ENCODE assay signal across 34 cellular contexts in the genomic region with DNA sequence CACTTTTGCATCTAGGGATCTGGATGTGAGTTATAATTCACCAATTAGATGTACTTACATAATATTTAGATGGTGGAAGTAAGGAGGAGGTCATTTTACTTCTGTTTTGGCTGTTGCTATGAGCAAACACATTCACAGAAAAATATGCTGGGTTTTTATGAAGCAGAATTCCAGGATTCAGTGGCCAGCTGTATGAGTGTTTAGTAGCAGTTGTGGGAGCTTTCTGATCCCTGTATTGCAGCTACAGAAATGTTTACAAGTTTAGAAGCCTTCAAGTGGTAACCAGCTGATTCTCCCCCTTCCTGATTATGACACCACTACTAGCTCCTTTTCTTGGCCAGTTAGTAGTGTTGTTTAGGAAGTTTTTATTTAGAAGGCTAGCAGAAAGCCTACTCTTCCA.
DNase-seq lines count a peak whose midpoint lies in the region; ATAC-seq and TF ChIP-seq lines count a peak whose summit lies in the region.
"Had no signal": no experiment of that assay in that cellular context is flagged by ENCODE, and none has a peak within 500 bp of the region (broad histone marks: within the 10 kb centered on the region; RNA-seq: fewer than 3 reads in every experiment).

No MANE protein-coding gene starts in this region.

- ATAC-seq in GM21576 (IDR thresholded peaks at IDR 0.05; ENCODE audit: unreplicated experiment) = no peak
- ATAC-seq in HG02885 (IDR thresholded peaks at IDR 0.05; ENCODE audit: poor library complexity, unreplicated experiment) = no peak
- ATAC-seq: activated naive CD4-positive, alpha-beta T cell treated with anti-CD3 and anti-CD28 coated beads, Interleukin-2, amount 50 U/mL, for 72 hours; effector memory CD8-positive, alpha-beta T cell; K562; lower lobe of right lung; SK-N-SH treated with all-trans-retinoic acid at 6 μM for 48 hours; stimulated activated naive CD8-positive, alpha-beta T cell treated with anti-CD3 and anti-CD28 coated beads, Interleukin-15, amount 100 ng/mL, for 72 hours had no signal

- no peak overlapping the region for H4K12ac ChIP-seq in trophoblast cell (ENCODE audit: low read depth, low read length)

- no peaks in the 10 kb centered on the region for H3K27me3 Mint-ChIP-seq in HFFc6 (ENCODE audit: insufficient read depth)
- H3K27me3 Mint-ChIP-seq: activated B cell treated with CpG ODN at 0.5 μM for 24 hours; activated CD4-positive, alpha-beta T cell treated with anti-CD3 and anti-CD28 coated beads, Interleukin-2, amount 10 ng/mL, durations not matched to agents 7 days and 5 days; effector memory CD8-positive, alpha-beta T cell; stimulated activated naive CD8-positive, alpha-beta T cell treated with anti-CD3 and anti-CD28 coated beads, Interleukin-15, amount 100 ng/mL, for 72 hours had no signal

- no peaks in the 10 kb centered on the region for H3K9me3 Mint-ChIP-seq in HFFc6
- H3K9me3 Mint-ChIP-seq: activated B cell treated with CpG ODN at 0.5 μM for 24 hours had no signal

- no peak overlapping the region for H4K91ac ChIP-seq in trophoblast cell (ENCODE audit: low read depth, low read length)

- peaks cover 11% of the 10 kb centered on the region for H3K4me1 Mint-ChIP-seq in HFFc6 (ENCODE audit: low read depth)
- H3K4me1 Mint-ChIP-seq: activated B cell treated with CpG ODN at 0.5 μM for 24 hours; activated CD4-positive, alpha-beta T cell treated with anti-CD3 and anti-CD28 coated beads, Interleukin-2, amount 10 ng/mL, durations not matched to agents 7 days and 5 days; stimulated activated naive CD8-positive, alpha-beta T cell treated with anti-CD3 and anti-CD28 coated beads, Interleukin-15, amount 100 ng/mL, for 72 hours had no signal

- no peaks in the 10 kb centered on the region for H3K27me3 ChIP-seq in fibroblast of lung (ENCODE audit: control insufficient read depth, insufficient read depth, low read length)
- H3K27me3 ChIP-seq in trophoblast cell (ENCODE audit: insufficient read depth, low read length) = no peaks in the 10 kb centered on the region
- H3K27me3 ChIP-seq: cardiac muscle cell, heart right ventricle, spleen had no signal

- H2BK5ac ChIP-seq in trophoblast cell (ENCODE audit: low read depth, low read length, poor library complexity) = no peak overlapping the region

- H4K20me1 ChIP-seq in fibroblast of lung (ENCODE audit: control insufficient read depth, extremely low read depth, insufficient read depth, low read length) = no peaks in the 10 kb centered on the region

- no peaks in the 10 kb centered on the region for H3K79me2 ChIP-seq in fibroblast of lung (ENCODE audit: control insufficient read depth, insufficient read depth, low read length)
- no peaks in the 10 kb centered on the region for H3K79me2 ChIP-seq in trophoblast cell (ENCODE audit: control insufficient read depth, insufficient read depth, low read length, poor library complexity)
- H3K79me2 ChIP-seq: parathyroid adenoma had no signal

- H3K4ac ChIP-seq in trophoblast cell (ENCODE audit: low read depth, low read length) = no peak overlapping the region

- H3K4me3 Mint-ChIP-seq in HFFc6 = no peak overlapping the region
- H3K4me3 Mint-ChIP-seq: activated B cell treated with CpG ODN at 0.5 μM for 24 hours; activated CD4-positive, alpha-beta T cell treated with anti-CD3 and anti-CD28 coated beads, Interleukin-2, amount 10 ng/mL, durations not matched to agents 7 days and 5 days; effector memory CD8-positive, alpha-beta T cell; stimulated activated naive CD8-positive, alpha-beta T cell treated with anti-CD3 and anti-CD28 coated beads, Interleukin-15, amount 100 ng/mL, for 72 hours; T-helper 1 cell treated with Interleukin-12 subunit alpha and Interleukin-12 subunit beta and Interleukin-4 antibody, amounts not matched to agents 30 μg/mL and 1 μg/mL, for 36 hours had no signal

- no peak overlapping the region for H3K23ac ChIP-seq in trophoblast cell (ENCODE audit: low read length)

- H3K36me3 ChIP-seq in fibroblast of lung (ENCODE audit: control insufficient read depth, insufficient read depth, low read length) (no peaks in the 10 kb centered on the region), trophoblast cell (ENCODE audit: control insufficient read depth in 1 of 2, insufficient read depth in 2 of 2, low read length in 2 of 2) (no peaks in the 10 kb centered on the region)
- H3K36me3 ChIP-seq: cardiac muscle cell, heart right ventricle, lower lobe of right lung, spleen had no signal

- H3K4me3 ChIP-seq in AG10803 (ENCODE audit: low read length) (no peak overlapping the region), fibroblast of lung (replicated peaks in 1 of 4; ENCODE audit: control extremely low read depth in 1 of 4, insufficient read depth in 1 of 4, low read depth in 3 of 4, low read length in 4 of 4) (no peak overlapping the region), trophoblast cell (ENCODE audit: low read depth, low read length) (no peak overlapping the region)
- H3K4me3 ChIP-seq: cardiac muscle cell, heart right ventricle, K562, lower lobe of right lung, spleen had no signal

- no peak overlapping the region for H3K18ac ChIP-seq in trophoblast cell (ENCODE audit: low read length)

- H2AK5ac ChIP-seq in trophoblast cell (ENCODE audit: low read length) = no peak overlapping the region

- no peaks in the 10 kb centered on the region for H3K79me1 ChIP-seq in trophoblast cell (ENCODE audit: low read length)

- peak; percentile 69 for DNase-seq in AG10803 (ENCODE audit: low read depth)
- peak; percentile 30 for DNase-seq in HFFc6
- peak; percentile 6 to 7 for DNase-seq in fibroblast of lung (ENCODE audit: low read depth in 2 of 2)
- peak; percentile 2 to 62 for DNase-seq in trophoblast cell
- DNase-seq in DMS153 (lab: John Stamatoyannopoulos, UW) = no peak
- DNase-seq in NCI-H1930 (lab: John Stamatoyannopoulos, UW) = no peak
- DNase-seq: activated B cell treated with CpG ODN at 0.5 μM for 24 hours; activated CD4-positive, alpha-beta T cell treated with anti-CD3 and anti-CD28 coated beads, Interleukin-2, amount 10 ng/mL, durations not matched to agents 7 days and 5 days; aorta; Caco-2; cortex of kidney; DMS79; effector memory CD8-positive, alpha-beta T cell; foreskin melanocyte; GF-D8; heart right ventricle; lower lobe of right lung; NCI-H1092 treated with DMSO at 0.1 percent for 48 hours; NCI-H187; NCI-H2171 treated with DMSO at 0.1 percent for 48 hours; NCI-H524 treated with DMSO at 0.1 percent for 48 hours; OCI-M1; spleen; stimulated activated CD8-positive, alpha-beta memory T cell treated with anti-CD3 and anti-CD28 coated beads, Interleukin-4, amount 100 ng/mL, for 48 hours; stimulated activated naive CD8-positive, alpha-beta T cell treated with anti-CD3 and anti-CD28 coated beads, Interleukin-15, amount 100 ng/mL, for 72 hours had no signal

- H2AFZ ChIP-seq in fibroblast of lung (ENCODE audit: low read length) = no peak overlapping the region
- H2AFZ ChIP-seq in trophoblast cell (ENCODE audit: insufficient read depth, low read length, poor library complexity) = no peak overlapping the region
- H2AFZ ChIP-seq: parathyroid adenoma had no signal

- H3K4me2 ChIP-seq in fibroblast of lung (ENCODE audit: extremely low read depth, insufficient read depth, low read length) = no peak overlapping the region
- no peak overlapping the region for H3K4me2 ChIP-seq in trophoblast cell (ENCODE audit: low read length)

- H2BK120ac ChIP-seq in trophoblast cell (ENCODE audit: insufficient read depth, low read length, poor library complexity) = no peak overlapping the region

- H3K9ac ChIP-seq in fibroblast of lung (ENCODE audit: insufficient read depth, low read length) (no peak overlapping the region), trophoblast cell (ENCODE audit: low read length) (no peak overlapping the region)
- H3K9ac ChIP-seq: parathyroid adenoma had no signal

- no peaks in the 10 kb centered on the region for H3K9me3 ChIP-seq in fibroblast of lung (ENCODE audit: control insufficient read depth, insufficient read depth, low read depth, low read length)
- H3K9me3 ChIP-seq in trophoblast cell (ENCODE audit: insufficient read depth, low read depth, low read length) = no peaks in the 10 kb centered on the region
- H3K9me3 ChIP-seq: Caco-2, lower lobe of right lung, spleen had no signal

- no peaks in the 10 kb centered on the region for H3K4me1 ChIP-seq in fibroblast of lung (ENCODE audit: control insufficient read depth, extremely low read depth, insufficient read depth, low read length)
- no peaks in the 10 kb centered on the region for H3K4me1 ChIP-seq in trophoblast cell (ENCODE audit: control insufficient read depth in 1 of 2, insufficient read depth in 2 of 2, low read length in 2 of 2)
- H3K4me1 ChIP-seq: lower lobe of right lung, parathyroid adenoma, spleen had no signal

- H3K27ac ChIP-seq in fibroblast of lung (ENCODE audit: insufficient read depth, low read length) (no peak overlapping the region), trophoblast cell (ENCODE audit: low read depth, low read length) (no peak overlapping the region)
- H3K27ac ChIP-seq: C4-2B, cardiac muscle cell, lower lobe of right lung, parathyroid adenoma, spleen had no signal

- H4K8ac ChIP-seq in trophoblast cell (ENCODE audit: low read depth, low read length) = no peak overlapping the region

- H3K36me3 Mint-ChIP-seq in HFFc6 (ENCODE audit: low read depth) = 0 out of 2 replicates have a peak, but pooled peaks cover 4% of the 10 kb centered on the region

- H3K14ac ChIP-seq in trophoblast cell (ENCODE audit: low read length) = no peak overlapping the region

- H2BK12ac ChIP-seq in trophoblast cell (ENCODE audit: low read length) = no peak overlapping the region

- TF ChIP-seq CTCF in AG10803 (conservative IDR thresholded peaks at IDR 0.05; ENCODE audit: low read length) (no peak), HFFc6 (IDR thresholded peaks at IDR 0.05) (no peak), fibroblast of lung (conservative IDR thresholded peaks at IDR 0.05 in 1 of 2, IDR thresholded peaks at IDR 0.05 in 1 of 2; ENCODE audit: low read depth in 1 of 2, low read length in 2 of 2) (no peak)

- no peak overlapping the region for H3K27ac Mint-ChIP-seq in HFFc6
- H3K27ac Mint-ChIP-seq: activated B cell treated with CpG ODN at 0.5 μM for 24 hours; activated CD4-positive, alpha-beta T cell treated with anti-CD3 and anti-CD28 coated beads, Interleukin-2, amount 10 ng/mL, durations not matched to agents 7 days and 5 days; activated naive CD4-positive, alpha-beta T cell treated with anti-CD3 and anti-CD28 coated beads, Interleukin-2, amount 50 U/mL, for 72 hours; effector memory CD8-positive, alpha-beta T cell; stimulated activated naive CD8-positive, alpha-beta T cell treated with anti-CD3 and anti-CD28 coated beads, Interleukin-15, amount 100 ng/mL, for 72 hours; T-helper 1 cell treated with Interleukin-12 subunit alpha and Interleukin-12 subunit beta and Interleukin-4 antibody, amounts not matched to agents 30 μg/mL and 1 μg/mL, for 36 hours had no signal

Comparison
In these comparisons a context has a peak if more than half of its experiments do, and no peak if none do; other contexts are left out.
1. DNase-seq: peak in AG10803 (single experiment), HFFc6 (single experiment), fibroblast of lung (2 of 2) and trophoblast cell (2 of 2); none in DMS153 (single experiment) and NCI-H1930 (0 of 2).